ENCODE assay signal across 31 cellular contexts in genomic region chrX:71060127-71060526, GRCh38. TPM values are rescaled to one million over a fixed set of nuclear protein-coding genes. Genes with fewer than 3 reads are reported as not detected.
"Had no signal": no experiment of that assay in that cellular context is flagged by ENCODE, and none has a peak within 500 bp of the region (broad histone marks: within the 10 kb centered on the region; RNA-seq: fewer than 3 reads in every experiment).

No MANE protein-coding gene starts in this region.

- ATAC-seq: heart right ventricle; left cardiac atrium; left lung; naive thymus-derived CD8-positive, alpha-beta T cell; sciatic nerve; upper lobe of right lung had no signal

- H3K9me3 Mint-ChIP-seq: naive thymus-derived CD8-positive, alpha-beta T cell had no signal

- H3K27me3 Mint-ChIP-seq: naive thymus-derived CD8-positive, alpha-beta T cell had no signal

- H3K4me3 Mint-ChIP-seq: nephron progenitor cell had no signal

- DNase-seq: colonic mucosa; dermis blood vessel endothelial cell; effector memory CD4-positive, alpha-beta T cell; erythroblast; esophagus squamous epithelium; foreskin melanocyte; glutamatergic neuron; heart right ventricle; hippocampal formation; left cardiac atrium; left lung; mammary epithelial cell; naive thymus-derived CD8-positive, alpha-beta T cell; nephron progenitor cell; nucleus accumbens; stimulated activated CD4-positive, alpha-beta T cell treated with anti-CD3 and anti-CD28 coated beads, Interleukin-12 subunit alpha, Interleukin-12 subunit beta, amount 100 ng/mL, for 4 hours; stimulated activated CD4-positive, alpha-beta T cell treated with anti-CD3 and anti-CD28 coated beads, Interleukin-1b, Interleukin-23, amount 100 ng/mL, for 48 hours; stimulated activated CD4-positive, alpha-beta T cell treated with anti-CD3 and anti-CD28 coated beads, Interleukin-4, amount 100 ng/mL, for 1 hour; stimulated activated CD8-positive, alpha-beta memory T cell treated with anti-CD3 and anti-CD28 coated beads, Interleukin-4, amount 100 ng/mL, for 48 hours; stimulated activated naive CD4-positive, alpha-beta T cell treated with Interleukin-2 at 50 U/mL for 16 hours; transverse colon; upper lobe of right lung; uterus had no signal

- H3K4me1 Mint-ChIP-seq: nephron progenitor cell had no signal

- H3K27ac Mint-ChIP-seq: nephron progenitor cell had no signal

RNA-seq across cellular contexts. Expression of gene CXorf65, which starts 46.4 kb away (rescaled TPM):
- total RNA-seq: colonic mucosa, dermis blood vessel endothelial cell, esophagus squamous epithelium, heart right ventricle, kidney epithelial cell, left cardiac atrium, mammary epithelial cell, myocyte, osteocyte, prostate gland, right atrium auricular region, sciatic nerve, smooth muscle cell, suprapubic skin, transverse colon, upper lobe of right lung had no signal

RNA-seq across cellular contexts. Expression of gene IL2RG, which starts 51.2 kb away (rescaled TPM):
- total RNA-seq: mammary epithelial cell, osteocyte, smooth muscle cell had no signal
